In the genomic region with DNA sequence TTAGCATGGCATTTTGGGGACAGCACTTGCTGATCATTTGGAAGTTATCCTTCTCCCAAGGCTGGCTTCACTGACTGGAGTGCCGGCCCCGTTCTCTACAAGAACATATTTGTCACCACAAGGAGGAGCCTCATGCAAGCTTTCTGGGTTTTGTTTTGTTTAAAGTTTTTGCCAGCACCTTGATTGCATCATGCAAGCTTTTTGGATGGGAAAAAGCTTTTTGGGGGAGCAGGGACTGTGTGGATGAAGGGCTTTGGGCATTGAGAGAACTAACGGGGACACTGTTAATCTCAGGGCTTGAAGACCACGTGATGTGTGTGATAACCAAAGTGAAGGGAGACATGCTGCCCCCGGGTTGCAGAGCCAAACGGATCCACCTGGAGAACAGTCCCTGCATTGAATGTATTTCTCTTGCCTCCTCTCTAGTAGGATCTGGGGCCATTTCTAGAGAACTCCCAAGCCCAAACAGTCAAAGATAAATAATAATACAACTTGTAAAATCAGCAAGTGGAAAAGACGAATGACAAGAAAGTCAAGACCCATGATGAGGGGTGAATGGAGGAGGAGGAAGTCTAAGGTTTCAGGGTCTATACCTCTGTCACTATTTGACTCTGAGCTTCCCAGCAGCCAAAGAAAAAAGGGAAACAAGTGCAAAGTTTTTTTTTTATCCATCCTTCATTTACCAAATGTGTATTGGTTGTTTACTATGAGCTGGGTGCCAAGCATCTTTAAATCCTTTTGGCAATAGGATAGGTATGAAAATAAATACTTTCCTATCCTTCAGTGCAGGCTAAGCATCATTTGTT, we compare ENCODE assay signal across 2 cellular contexts.
TF ChIP-seq lines count a peak whose summit lies in the region.

No MANE protein-coding gene starts in this region.

TF ChIP-seq in GM23338, 12 proteins besides CTCF, POLR2A, EP300 and RAD21 (continued from another document):
- TF ChIP-seq REST (IDR thresholded peaks at IDR 0.05; ENCODE audit: unreplicated experiment) (no peak), CREB1 (CRISPR knock-in tag; IDR thresholded peaks at IDR 0.05; ENCODE audit: low read depth) (0 out of 2 replicates have a peak, but pooled peaks have one; percentile 36)

TF ChIP-seq in SK-N-SH, 30 proteins besides CTCF, POLR2A, EP300 and RAD21 (continued from another document):
- TF ChIP-seq ZBTB33 (IDR thresholded peaks at IDR 0.05; ENCODE audit: borderline replicate concordance, low read depth), result no peak
- no peak for TF ChIP-seq JUND (IDR thresholded peaks at IDR 0.05)
- no peak for TF ChIP-seq YY1 (IDR thresholded peaks at IDR 0.05; ENCODE audit: low read depth)
